In the genomic region with DNA sequence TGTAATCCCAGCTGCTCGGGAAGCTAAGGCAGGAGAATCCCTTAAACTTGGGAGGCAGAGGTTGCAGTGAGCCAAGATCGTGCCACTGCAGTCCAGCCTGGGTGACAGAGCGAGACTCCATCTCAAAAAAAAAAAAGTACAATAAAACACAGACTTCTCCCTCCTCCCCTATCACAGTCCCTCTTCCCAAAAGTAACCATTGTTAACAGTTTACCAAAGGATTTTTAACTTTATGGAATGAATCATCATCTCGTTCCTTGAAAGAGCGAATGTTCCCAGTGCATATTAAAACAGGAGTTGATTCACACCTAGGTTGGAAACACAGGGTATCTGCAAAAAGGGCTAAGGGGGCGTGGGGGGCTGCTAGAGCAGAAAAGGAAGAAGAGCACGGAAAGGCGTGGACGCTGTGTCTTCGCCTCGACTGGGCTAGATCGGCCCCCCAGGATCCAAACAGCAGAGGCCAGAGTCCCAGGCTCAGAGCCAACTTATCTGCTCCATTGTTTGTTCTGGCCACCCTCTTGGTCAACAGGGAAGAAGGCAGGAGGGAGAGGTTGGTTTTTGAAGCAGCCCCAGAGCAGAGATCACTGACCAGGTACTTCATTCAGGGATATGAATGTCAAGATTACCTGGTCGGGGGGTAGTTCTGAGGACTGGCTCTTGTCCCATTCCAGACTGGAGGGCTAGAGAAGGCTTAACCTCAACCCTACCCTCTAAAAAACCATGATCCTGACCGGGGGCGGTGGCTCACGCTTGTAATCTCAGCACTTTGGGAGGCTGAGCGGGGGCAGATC, we compare ENCODE assay signal across 14 cellular contexts. TPM values are rescaled to one million over a fixed set of nuclear protein-coding genes. Genes with fewer than 3 reads are reported as not detected.
DNase-seq lines count a peak whose midpoint lies in the region; ATAC-seq, FAIRE-seq and TF ChIP-seq lines count a peak whose summit lies in the region.
"Had no signal": no experiment of that assay in that cellular context is flagged by ENCODE, and none has a peak within 500 bp of the region (broad histone marks: within the 10 kb centered on the region; RNA-seq: fewer than 3 reads in every experiment).

No MANE protein-coding gene starts in this region.

- H3K4me2 ChIP-seq in endothelial cell of umbilical vein (ENCODE audit: insufficient read depth, low read length) (peak overlapping the region; percentile 37), neural progenitor cell (no peak overlapping the region)

- H4K20me1 ChIP-seq in endothelial cell of umbilical vein (replicated peaks; ENCODE audit: control insufficient read depth, extremely low read depth, insufficient read depth, low read length) (no peaks in the 10 kb centered on the region), neural progenitor cell (ENCODE audit: low read depth) (peaks cover 16% of the 10 kb centered on the region)

- H3K36me3 Mint-ChIP-seq in neural progenitor cell = no peaks in the 10 kb centered on the region
- H3K36me3 Mint-ChIP-seq in activated T-helper 1 cell treated with anti-CD3 and anti-CD28 coated beads, Interleukin-12 subunit alpha, Interleukin-12 subunit beta, Interleukin-2, Interleukin-4 antibody, amounts not matched to agents 30 ng/mL and 10 ng/mL and 1 ng/mL, durations not matched to agents 14 hours and 24 hours and 36 hours (ENCODE audit: low read depth) = no peaks in the 10 kb centered on the region

- H3F3A ChIP-seq in neural progenitor cell (ENCODE audit: low read depth) = peaks cover 67% of the 10 kb centered on the region

- 49 to 52% methylated on average over 17 of the region's 17 CpGs for WGBS in heart right ventricle, 2 donors

- ATAC-seq in heart right ventricle (no peak), Right ventricle myocardium inferior (no peak)

- no peak overlapping the region for H3K27ac Mint-ChIP-seq in neural progenitor cell
- H3K27ac Mint-ChIP-seq in activated T-helper 1 cell treated with anti-CD3 and anti-CD28 coated beads, Interleukin-12 subunit alpha, Interleukin-12 subunit beta, Interleukin-2, Interleukin-4 antibody, amounts not matched to agents 30 ng/mL and 10 ng/mL and 1 ng/mL, durations not matched to agents 14 hours and 24 hours and 36 hours = no peak overlapping the region
- H3K27ac Mint-ChIP-seq: activated naive CD4-positive, alpha-beta T cell treated with anti-CD3 and anti-CD28 coated beads, Interleukin-2, amount 10 ng/mL, durations not matched to agents 7 days and 5 days; stimulated activated naive CD8-positive, alpha-beta T cell treated with anti-CD3 and anti-CD28 coated beads, Interleukin-15, Interleukin-2, amounts not matched to agents 100 ng/mL and 50 ng/mL, for 24 hours had no signal

- POLR2A ChIA-PET in endothelial cell of umbilical vein (lab: Charles Lee) = no interaction called here

- no peaks in the 10 kb centered on the region for H3K9me3 Mint-ChIP-seq in neural progenitor cell
- no peaks in the 10 kb centered on the region for H3K9me3 Mint-ChIP-seq in activated T-helper 1 cell treated with anti-CD3 and anti-CD28 coated beads, Interleukin-12 subunit alpha, Interleukin-12 subunit beta, Interleukin-2, Interleukin-4 antibody, amounts not matched to agents 30 ng/mL and 10 ng/mL and 1 ng/mL, durations not matched to agents 14 hours and 24 hours and 36 hours
- H3K9me3 Mint-ChIP-seq: activated B cell treated with CpG ODN at 0.5 μM for 24 hours; activated naive CD4-positive, alpha-beta T cell treated with anti-CD3 and anti-CD28 coated beads, Interleukin-2, amount 10 ng/mL, durations not matched to agents 7 days and 5 days; stimulated activated naive CD8-positive, alpha-beta T cell treated with anti-CD3 and anti-CD28 coated beads, Interleukin-15, Interleukin-2, amounts not matched to agents 100 ng/mL and 50 ng/mL, for 24 hours had no signal

- H3K79me2 ChIP-seq in endothelial cell of umbilical vein (ENCODE audit: control insufficient read depth, insufficient read depth, low read length) = peaks cover 28% of the 10 kb centered on the region
- no peaks in the 10 kb centered on the region for H3K79me2 ChIP-seq in neural progenitor cell (ENCODE audit: low read depth)

- peak overlapping the region in 9 of 10 donors; percentile 98 to 100 (median 99) for H3K27ac ChIP-seq in heart right ventricle
- peak overlapping the region; percentile 1 for H3K27ac ChIP-seq in endothelial cell of umbilical vein (ENCODE audit: insufficient read depth, low read depth, low read length)
- no peak overlapping the region for H3K27ac ChIP-seq in neural progenitor cell
- H3K27ac ChIP-seq in uterus = peak overlapping the region; percentile 95 to 99

- H3K9me1 ChIP-seq in endothelial cell of umbilical vein (replicated peaks; ENCODE audit: control insufficient read depth, extremely low read depth, insufficient read depth, low read length) = no peaks in the 10 kb centered on the region

- H3K36me3 ChIP-seq in heart right ventricle (no peaks in the 10 kb centered on the region), endothelial cell of umbilical vein (ENCODE audit: control insufficient read depth in 2 of 2, extremely low read depth in 1 of 2, insufficient read depth in 2 of 2, low read length in 2 of 2) (no peaks in the 10 kb centered on the region), neural progenitor cell (no peaks in the 10 kb centered on the region), uterus (no peaks in the 10 kb centered on the region)

- H2AFZ ChIP-seq in endothelial cell of umbilical vein (ENCODE audit: low read depth, low read length) = peak overlapping the region; percentile 59
- no peak overlapping the region for H2AFZ ChIP-seq in neural progenitor cell (replicated peaks)

- H3K27me3 ChIP-seq in heart right ventricle = peaks cover 0 to 6% (median 0%) of the 10 kb centered on the region in 7 donors
- H3K27me3 ChIP-seq in endothelial cell of umbilical vein (ENCODE audit: control insufficient read depth in 2 of 2, insufficient read depth in 2 of 2, low read length in 2 of 2) = no peaks in the 10 kb centered on the region
- peaks cover 54% of the 10 kb centered on the region for H3K27me3 ChIP-seq in neural progenitor cell
- no peaks in the 10 kb centered on the region for H3K27me3 ChIP-seq in uterus

- H3K4me3 Mint-ChIP-seq in neural progenitor cell = peak overlapping the region; percentile 33
- H3K4me3 Mint-ChIP-seq in activated T-helper 1 cell treated with anti-CD3 and anti-CD28 coated beads, Interleukin-12 subunit alpha, Interleukin-12 subunit beta, Interleukin-2, Interleukin-4 antibody, amounts not matched to agents 30 ng/mL and 10 ng/mL and 1 ng/mL, durations not matched to agents 14 hours and 24 hours and 36 hours = no peak overlapping the region
- H3K4me3 Mint-ChIP-seq: stimulated activated naive CD8-positive, alpha-beta T cell treated with anti-CD3 and anti-CD28 coated beads, Interleukin-15, Interleukin-2, amounts not matched to agents 100 ng/mL and 50 ng/mL, for 24 hours had no signal

- intact Hi-C loops in heart right ventricle (cut with DNase I) (loop anchor here in 3 of 10 donors (5.0 to 10.0 kb wide), 2 partner anchors 44 to 154 kb away; a partner anchor contains a TSS), Right ventricle myocardium inferior (cut with DNase I) (loop anchor here (5.0 kb wide), 2 partner anchors 119 to 294 kb away; a partner anchor contains a TSS), endothelial cell of umbilical vein (cut with micrococcal nuclease) (no loop called here), uterus (cut with DNase I; ENCODE audit: low total_unique reads) (no loop called here)
- intact Hi-C loops in activated T-helper 1 cell treated with anti-CD3 and anti-CD28 coated beads, Interleukin-12 subunit alpha, Interleukin-12 subunit beta, Interleukin-2, Interleukin-4 antibody, amounts not matched to agents 30 ng/mL and 10 ng/mL and 1 ng/mL, durations not matched to agents 14 hours and 24 hours and 36 hours (cut with micrococcal nuclease) = no loop called here

- H3K9ac ChIP-seq in endothelial cell of umbilical vein (replicated peaks; ENCODE audit: extremely low read depth, insufficient read depth, low read length) (no peak overlapping the region), neural progenitor cell (no peak overlapping the region)

- peak overlapping the region in 1 of 10 donors; percentile 4 for H3K4me3 ChIP-seq in heart right ventricle
- H3K4me3 ChIP-seq in endothelial cell of umbilical vein (replicated peaks in 1 of 3; ENCODE audit: insufficient read depth in 1 of 3, low read depth in 1 of 3, low read length in 3 of 3) = no peak overlapping the region
- H3K4me3 ChIP-seq in neural progenitor cell = no peak overlapping the region
- no peak overlapping the region for H3K4me3 ChIP-seq in uterus

- DNase-seq in heart right ventricle (peak in 1 of 2 donors; percentile 71), Right ventricle myocardium inferior (ENCODE audit: missing footprints) (no peak), endothelial cell of umbilical vein (ENCODE audit: low read depth, low spot score) (peak; percentile 69), neural progenitor cell (ENCODE audit: low spot score) (no peak), uterus (no peak), RPMI8226 (no peak)
- DNase-seq in stimulated activated CD4-positive, alpha-beta T cell treated with anti-CD3 and anti-CD28 coated beads, Interleukin-4, amount 100 ng/mL, for 4 hours = no peak
- DNase-seq in activated T-helper 1 cell treated with anti-CD3 and anti-CD28 coated beads, Interleukin-12 subunit alpha, Interleukin-12 subunit beta, Interleukin-2, Interleukin-4 antibody, amounts not matched to agents 30 ng/mL and 10 ng/mL and 1 ng/mL, durations not matched to agents 14 hours and 24 hours and 36 hours (ENCODE audit: low spot score) = no peak
- DNase-seq: activated B cell treated with CpG ODN at 0.5 μM for 24 hours; activated naive CD4-positive, alpha-beta T cell treated with anti-CD3 and anti-CD28 coated beads, Interleukin-2, amount 10 ng/mL, durations not matched to agents 7 days and 5 days; effector CD4-positive, alpha-beta T cell; NCI-H1694 had no signal

- H3K4me1 Mint-ChIP-seq in neural progenitor cell = peaks cover 69% of the 10 kb centered on the region
- peaks cover 73% of the 10 kb centered on the region for H3K4me1 Mint-ChIP-seq in activated T-helper 1 cell treated with anti-CD3 and anti-CD28 coated beads, Interleukin-12 subunit alpha, Interleukin-12 subunit beta, Interleukin-2, Interleukin-4 antibody, amounts not matched to agents 30 ng/mL and 10 ng/mL and 1 ng/mL, durations not matched to agents 14 hours and 24 hours and 36 hours (ENCODE audit: low read depth)

- TF ChIP-seq CTCF in heart right ventricle (IDR thresholded peaks at IDR 0.05) = no peak
- TF ChIP-seq CTCF in endothelial cell of umbilical vein (IDR thresholded peaks at IDR 0.05; ENCODE audit: extremely low read depth in 1 of 2, insufficient read depth in 1 of 2, low read depth in 1 of 2, low read length in 2 of 2) = no peak
- TF ChIP-seq CTCF in neural progenitor cell (IDR thresholded peaks at IDR 0.05) = no peak
- TF ChIP-seq CTCF in uterus (IDR thresholded peaks at IDR 0.05) = no peak

- no peak for TF ChIP-seq POLR2A in endothelial cell of umbilical vein (IDR thresholded peaks at IDR 0.05; ENCODE audit: low read depth, low read length)
- TF ChIP-seq POLR2A in uterus (IDR thresholded peaks at IDR 0.05) = peak in 1 of 2 donors; percentile 10

- peaks cover 27% of the 10 kb centered on the region for H3K27me3 Mint-ChIP-seq in neural progenitor cell (ENCODE audit: insufficient read depth, low read depth)
- peaks cover 15% of the 10 kb centered on the region for H3K27me3 Mint-ChIP-seq in activated T-helper 1 cell treated with anti-CD3 and anti-CD28 coated beads, Interleukin-12 subunit alpha, Interleukin-12 subunit beta, Interleukin-2, Interleukin-4 antibody, amounts not matched to agents 30 ng/mL and 10 ng/mL and 1 ng/mL, durations not matched to agents 14 hours and 24 hours and 36 hours (ENCODE audit: insufficient read depth)
- H3K27me3 Mint-ChIP-seq: activated B cell treated with CpG ODN at 0.5 μM for 24 hours; stimulated activated naive CD8-positive, alpha-beta T cell treated with anti-CD3 and anti-CD28 coated beads, Interleukin-15, Interleukin-2, amounts not matched to agents 100 ng/mL and 50 ng/mL, for 24 hours had no signal

- H3K9me3 ChIP-seq in heart right ventricle = no peaks in the 10 kb centered on the region
- no peaks in the 10 kb centered on the region for H3K9me3 ChIP-seq in endothelial cell of umbilical vein (replicated peaks; ENCODE audit: control insufficient read depth, insufficient read depth, low read length)
- no peaks in the 10 kb centered on the region for H3K9me3 ChIP-seq in neural progenitor cell (ENCODE audit: low read depth)
- H3K9me3 ChIP-seq in uterus = no peaks in the 10 kb centered on the region

- no TSS peak for BruUV-seq in endothelial cell of umbilical vein (replicated peaks; lab: Mats Ljungman, UMichigan)

- FAIRE-seq in endothelial cell of umbilical vein (lab: Jason Lieb, UNC) = peak; percentile 98
- FAIRE-seq: HTR-8/SVneo had no signal

- dilution Hi-C loops in endothelial cell of umbilical vein (cut with MboI; ENCODE audit: extremely low pct_ligation_motif_present, low sequenced_read_pairs) = no loop called here

- H3K4me1 ChIP-seq in heart right ventricle = peaks cover 21 to 81% (median 66%) of the 10 kb centered on the region in 9 donors
- peaks cover 51% of the 10 kb centered on the region for H3K4me1 ChIP-seq in endothelial cell of umbilical vein (ENCODE audit: control insufficient read depth, extremely low read depth, insufficient read depth, low read length)
- peaks cover 40% of the 10 kb centered on the region for H3K4me1 ChIP-seq in neural progenitor cell
- H3K4me1 ChIP-seq in uterus = peaks cover 11 to 15% of the 10 kb centered on the region in 2 donors

- CTCF ChIA-PET in endothelial cell of umbilical vein (lab: Charles Lee) = interaction anchor here (1.7 to 11.0 kb wide), 2 partner anchors 10 to 124 kb away, joined by 10 to 376 read pairs; no protein-coding TSS in a partner anchor

RNA-seq across cellular contexts. Expression of a gene that starts 2.1 kb away (rescaled TPM):
- total RNA-seq in heart right ventricle (100 to 1,000 TPM; 259 to 447 (median 386) TPM), Right ventricle myocardium inferior (332 TPM), endothelial cell of umbilical vein (381 and 436 TPM in 2 replicates), neural progenitor cell (ENCODE audit: low replicate concordance) (14.9 and 15.0 TPM in 2 replicates), uterus (1,000 to 10,000 TPM in 1 of 4 donors, 100 to 1,000 TPM in 3; 452 to 1,353 (median 779) TPM)
- polyA plus RNA-seq in heart right ventricle (100 to 1,000 TPM; 101 to 113 TPM), endothelial cell of umbilical vein (25.1 and 35.2 TPM in 2 replicates)
- polyA plus RNA-seq in endothelial cell of umbilical vein (2011; cell fraction: cytosol; rRNA removed) = 46.3 and 51.8 TPM in 2 replicates
- 322 and 346 TPM in 2 replicates for polyA plus RNA-seq in endothelial cell of umbilical vein (2011; cell fraction: nucleus; rRNA removed)
- polyA plus RNA-seq in endothelial cell of umbilical vein (2012) = 223 and 321 TPM in 2 replicates
- polyA minus RNA-seq in endothelial cell of umbilical vein = 219 and 258 TPM in 2 replicates
- polyA minus RNA-seq in endothelial cell of umbilical vein (2011; cell fraction: cytosol; rRNA and poly(A)+ RNA removed) = 78.7 TPM
- 446 and 550 TPM in 2 replicates for polyA minus RNA-seq in endothelial cell of umbilical vein (2011; cell fraction: nucleus; rRNA and poly(A)+ RNA removed)
- 96.5 and 97.2 TPM in 2 replicates for total RNA-seq in activated T-helper 1 cell treated with anti-CD3 and anti-CD28 coated beads, Interleukin-12 subunit alpha, Interleukin-12 subunit beta, Interleukin-2, Interleukin-4 antibody, amounts not matched to agents 30 ng/mL and 10 ng/mL and 1 ng/mL, durations not matched to agents 14 hours and 24 hours and 36 hours

RNA-seq across cellular contexts. Expression of a gene that starts 25.0 kb away (rescaled TPM):
- total RNA-seq in heart right ventricle (1,000 to 10,000 TPM in 5 of 10 donors, 100 to 1,000 TPM in 5; 784 to 1,131 (median 1,002) TPM), Right ventricle myocardium inferior (907 TPM), endothelial cell of umbilical vein (1,341 and 1,345 TPM in 2 replicates), neural progenitor cell (ENCODE audit: low replicate concordance) (2,358 and 3,183 TPM in 2 replicates), uterus (1,000 to 10,000 TPM; 1,301 to 1,426 (median 1,363) TPM)
- polyA plus RNA-seq in heart right ventricle (1,000 to 10,000 TPM in 1 of 2 donors, 100 to 1,000 TPM in 1; 555 to 1,173 TPM), endothelial cell of umbilical vein (1,723 and 2,133 TPM in 2 replicates)
- polyA plus RNA-seq in endothelial cell of umbilical vein (2011; cell fraction: cytosol; rRNA removed) = 2,150 and 2,252 TPM in 2 replicates
- polyA plus RNA-seq in endothelial cell of umbilical vein (2011; cell fraction: nucleus; rRNA removed) = 635 and 665 TPM in 2 replicates
- 1,499 and 2,213 TPM in 2 replicates for polyA plus RNA-seq in endothelial cell of umbilical vein (2012)
- 1,683 and 1,722 TPM in 2 replicates for polyA minus RNA-seq in endothelial cell of umbilical vein
- 1,661 TPM for polyA minus RNA-seq in endothelial cell of umbilical vein (2011; cell fraction: cytosol; rRNA and poly(A)+ RNA removed)
- 130 and 133 TPM in 2 replicates for polyA minus RNA-seq in endothelial cell of umbilical vein (2011; cell fraction: nucleus; rRNA and poly(A)+ RNA removed)
- total RNA-seq in activated T-helper 1 cell treated with anti-CD3 and anti-CD28 coated beads, Interleukin-12 subunit alpha, Interleukin-12 subunit beta, Interleukin-2, Interleukin-4 antibody, amounts not matched to agents 30 ng/mL and 10 ng/mL and 1 ng/mL, durations not matched to agents 14 hours and 24 hours and 36 hours = 1,154 and 1,169 TPM in 2 replicates

RNA-seq across cellular contexts. Expression of a gene that starts 42.6 kb away (rescaled TPM):
- total RNA-seq in heart right ventricle = 10 to 100 TPM in 8 of 10 donors, 1 to 10 TPM in 2; 8.2 to 17.9 (median 12.3) TPM
- 10 to 100 TPM in 1 of 2 donors, 1 to 10 TPM in 1; 9.3 to 19.2 TPM for polyA plus RNA-seq in heart right ventricle
- total RNA-seq in Right ventricle myocardium inferior = 13.7 TPM
- 16.9 and 17.8 TPM in 2 replicates for total RNA-seq in endothelial cell of umbilical vein
- 11.5 and 12.7 TPM in 2 replicates for polyA plus RNA-seq in endothelial cell of umbilical vein
- 7.1 and 9.3 TPM in 2 replicates for polyA plus RNA-seq in endothelial cell of umbilical vein (2011; cell fraction: cytosol; rRNA removed)
- polyA plus RNA-seq in endothelial cell of umbilical vein (2011; cell fraction: nucleus; rRNA removed) = 45.0 and 48.0 TPM in 2 replicates
- 10.6 and 12.9 TPM in 2 replicates for polyA plus RNA-seq in endothelial cell of umbilical vein (2012)
- 8.6 and 9.0 TPM in 2 replicates for polyA minus RNA-seq in endothelial cell of umbilical vein
- 16.0 TPM for polyA minus RNA-seq in endothelial cell of umbilical vein (2011; cell fraction: cytosol; rRNA and poly(A)+ RNA removed)
- polyA minus RNA-seq in endothelial cell of umbilical vein (2011; cell fraction: nucleus; rRNA and poly(A)+ RNA removed) = 5.2 and 7.6 TPM in 2 replicates
- 4.8 and 23.1 TPM in 2 replicates for total RNA-seq in neural progenitor cell (ENCODE audit: low replicate concordance)
- total RNA-seq in uterus = 10 to 100 TPM in 1 of 4 donors, 1 to 10 TPM in 3; 7.1 to 19.3 (median 8.6) TPM
- 38.7 and 40.7 TPM in 2 replicates for total RNA-seq in activated T-helper 1 cell treated with anti-CD3 and anti-CD28 coated beads, Interleukin-12 subunit alpha, Interleukin-12 subunit beta, Interleukin-2, Interleukin-4 antibody, amounts not matched to agents 30 ng/mL and 10 ng/mL and 1 ng/mL, durations not matched to agents 14 hours and 24 hours and 36 hours

RNA-seq across cellular contexts. Expression of a gene that starts 52.9 kb away (rescaled TPM):
- 10 to 100 TPM; 25.0 to 45.3 (median 29.8) TPM for total RNA-seq in heart right ventricle
- polyA plus RNA-seq in heart right ventricle = 10 to 100 TPM; 22.1 to 35.3 TPM
- 34.1 TPM for total RNA-seq in Right ventricle myocardium inferior
- total RNA-seq in endothelial cell of umbilical vein = 166 and 176 TPM in 2 replicates
- polyA plus RNA-seq in endothelial cell of umbilical vein = 30.2 and 40.4 TPM in 2 replicates
- 30.0 and 32.2 TPM in 2 replicates for polyA plus RNA-seq in endothelial cell of umbilical vein (2011; cell fraction: cytosol; rRNA removed)
- 111 and 132 TPM in 2 replicates for polyA plus RNA-seq in endothelial cell of umbilical vein (2011; cell fraction: nucleus; rRNA removed)
- polyA plus RNA-seq in endothelial cell of umbilical vein (2012) = 108 and 120 TPM in 2 replicates
- 91.6 and 95.5 TPM in 2 replicates for polyA minus RNA-seq in endothelial cell of umbilical vein
- 51.8 TPM for polyA minus RNA-seq in endothelial cell of umbilical vein (2011; cell fraction: cytosol; rRNA and poly(A)+ RNA removed)
- 40.3 and 57.1 TPM in 2 replicates for polyA minus RNA-seq in endothelial cell of umbilical vein (2011; cell fraction: nucleus; rRNA and poly(A)+ RNA removed)
- total RNA-seq in neural progenitor cell (ENCODE audit: low replicate concordance) = 108 and 135 TPM in 2 replicates
- 100 to 1,000 TPM in 2 of 4 donors, 10 to 100 TPM in 2; 37.9 to 120 (median 78.2) TPM for total RNA-seq in uterus
- 224 and 230 TPM in 2 replicates for total RNA-seq in activated T-helper 1 cell treated with anti-CD3 and anti-CD28 coated beads, Interleukin-12 subunit alpha, Interleukin-12 subunit beta, Interleukin-2, Interleukin-4 antibody, amounts not matched to agents 30 ng/mL and 10 ng/mL and 1 ng/mL, durations not matched to agents 14 hours and 24 hours and 36 hours
